10 cellular contexts compared by ENCODE assay signal in genomic region chr12:52207895-52208294, GRCh38. TPM values are rescaled to one million over a fixed set of nuclear protein-coding genes. Genes with fewer than 3 reads are reported as not detected.
A peak's percentile ranks its signal among the peaks of the same experiment; 100 is the strongest.
DNase-seq lines count a peak whose midpoint lies in the region; ATAC-seq and TF ChIP-seq lines count a peak whose summit lies in the region.
"Had no signal": no experiment of that assay in that cellular context is flagged by ENCODE, and none has a peak within 500 bp of the region (broad histone marks: within the 10 kb centered on the region; RNA-seq: fewer than 3 reads in every experiment).

No MANE protein-coding gene starts in this region.

- POLR2A ChIA-PET in activated CD4-positive, alpha-beta memory T cell treated with anti-CD3 and anti-CD28 coated beads, Interleukin-2, amount 10 ng/mL, durations not matched to agents 7 days and 5 days (lab: Charles Lee), result no interaction called here

- peaks cover 12% of the 10 kb centered on the region for H3K27me3 Mint-ChIP-seq in activated CD4-positive, alpha-beta memory T cell treated with anti-CD3 and anti-CD28 coated beads, Interleukin-2, amount 10 ng/mL, durations not matched to agents 7 days and 5 days

- H2AFZ ChIP-seq in GM23248, result no peak overlapping the region

- peaks cover 63% of the 10 kb centered on the region for H3K4me1 ChIP-seq in GM23248 (ENCODE audit: insufficient read depth)

- peaks cover 4% of the 10 kb centered on the region for H3K4me1 Mint-ChIP-seq in activated CD4-positive, alpha-beta memory T cell treated with anti-CD3 and anti-CD28 coated beads, Interleukin-2, amount 10 ng/mL, durations not matched to agents 7 days and 5 days
- H3K4me1 Mint-ChIP-seq: central memory CD8-positive, alpha-beta T cell had no signal

- H3K4me3 ChIP-seq in GM23248 (no peak overlapping the region), fibroblast of pulmonary artery (replicated peaks; ENCODE audit: low read depth, low read length) (no peak overlapping the region), skeletal muscle cell (ENCODE audit: low read depth, low read length) (no peak overlapping the region)

- ATAC-seq in GM19467 (IDR thresholded peaks at IDR 0.05; ENCODE audit: unreplicated experiment), result no peak

- H3K9me3 Mint-ChIP-seq in activated CD4-positive, alpha-beta memory T cell treated with anti-CD3 and anti-CD28 coated beads, Interleukin-2, amount 10 ng/mL, durations not matched to agents 7 days and 5 days, result no peaks in the 10 kb centered on the region
- H3K9me3 Mint-ChIP-seq: central memory CD8-positive, alpha-beta T cell had no signal

- H3K79me2 ChIP-seq in GM23248 (ENCODE audit: insufficient read depth), result no peaks in the 10 kb centered on the region

- no peaks in the 10 kb centered on the region for H4K20me1 ChIP-seq in GM23248 (ENCODE audit: insufficient read depth)

- no peaks in the 10 kb centered on the region for H3K9me3 ChIP-seq in GM23248 (ENCODE audit: low read depth)

- no peak overlapping the region for H3K4me3 Mint-ChIP-seq in activated CD4-positive, alpha-beta memory T cell treated with anti-CD3 and anti-CD28 coated beads, Interleukin-2, amount 10 ng/mL, durations not matched to agents 7 days and 5 days
- H3K4me3 Mint-ChIP-seq: central memory CD8-positive, alpha-beta T cell had no signal

- CTCF ChIA-PET in activated CD4-positive, alpha-beta memory T cell treated with anti-CD3 and anti-CD28 coated beads, Interleukin-2, amount 10 ng/mL, durations not matched to agents 7 days and 5 days (lab: Charles Lee), result interaction anchor here (2.1 kb wide), 1 partner anchor 14 kb away, joined by 7 read pairs; no protein-coding TSS in a partner anchor

- peak overlapping the region; percentile 25; the same call in 1 of the 2 replicates for H3K27ac ChIP-seq in GM23248
- H3K27ac ChIP-seq: KMS-11 had no signal

- H3K4me2 ChIP-seq in GM23248 (ENCODE audit: unreplicated experiment), result no peak overlapping the region
- H3K4me2 ChIP-seq: KMS-11 had no signal

- peaks cover 31% of the 10 kb centered on the region for H3F3A ChIP-seq in GM23248 (ENCODE audit: insufficient read depth)

- TF ChIP-seq CTCF in fibroblast of pulmonary artery (IDR thresholded peaks at IDR 0.05; ENCODE audit: low read length, missing control alignments), result no peak

- H3K36me3 Mint-ChIP-seq in activated CD4-positive, alpha-beta memory T cell treated with anti-CD3 and anti-CD28 coated beads, Interleukin-2, amount 10 ng/mL, durations not matched to agents 7 days and 5 days (ENCODE audit: low read depth), result no peaks in the 10 kb centered on the region

- no peaks in the 10 kb centered on the region for H3K36me3 ChIP-seq in GM23248 (ENCODE audit: low read depth)

- DNase-seq in GM23248, result peak; percentile 86
- DNase-seq in NCI-H446 treated with DMSO at 0.1 percent for 48 hours (lab: John Stamatoyannopoulos, UW), result peak; percentile 93
- DNase-seq in fibroblast of pulmonary artery (ENCODE audit: low read depth), result peak; percentile 75
- DNase-seq in skeletal muscle cell (ENCODE audit: low read depth), result peak; percentile 78
- DNase-seq in retina, result no peak
- no peak for DNase-seq in activated CD4-positive, alpha-beta memory T cell treated with anti-CD3 and anti-CD28 coated beads, Interleukin-2, amount 10 ng/mL, durations not matched to agents 7 days and 5 days
- no peak for DNase-seq in CD1c-positive myeloid dendritic cell (ENCODE audit: extremely low spot score)

- H3K9me2 ChIP-seq in GM23248 (ENCODE audit: insufficient read depth), result no peaks in the 10 kb centered on the region

- WGBS in GM23248 (ENCODE audit: low coverage in 1 of 2, low lambda C conversion rate in 2 of 2, missing lambda C conversion rate in 2 of 2), 2 experiments, result 37 to 40% methylated on average over 10 of the region's 10 CpGs

- H3K9ac ChIP-seq in GM23248, result peak overlapping the region; percentile 15; the same call in 1 of the 2 replicates
- H3K9ac ChIP-seq: KMS-11 had no signal

- in situ Hi-C loops in GM23248 (cut with MboI), result no loop called here

- H3K27ac Mint-ChIP-seq in activated CD4-positive, alpha-beta memory T cell treated with anti-CD3 and anti-CD28 coated beads, Interleukin-2, amount 10 ng/mL, durations not matched to agents 7 days and 5 days, result no peak overlapping the region

- no peaks in the 10 kb centered on the region for H3K27me3 ChIP-seq in GM23248 (replicated peaks; ENCODE audit: insufficient read depth)

RNA-seq across cellular contexts. Expression of gene KRT80, which starts 16.1 kb away (rescaled TPM):
- total RNA-seq in GM23248 (2014; rRNA removed; shearing (Covaris generic)), result 0.38 and 0.65 TPM in 2 replicates
- 1.3 TPM in 2 replicates for polyA plus RNA-seq in GM23248 (2016; fragmentation: Nextera tagmentation; extraction: Ambion mirVana)
- not detected for total RNA-seq in activated CD4-positive, alpha-beta memory T cell treated with anti-CD3 and anti-CD28 coated beads, Interleukin-2, amount 10 ng/mL, durations not matched to agents 7 days and 5 days

RNA-seq across cellular contexts. Expression of gene KRT7, which starts 25.1 kb away (rescaled TPM):
- total RNA-seq in GM23248 (2014; rRNA removed; shearing (Covaris generic)), result 5.7 and 11.0 TPM in 2 replicates
- 14.4 and 17.4 TPM in 2 replicates for polyA plus RNA-seq in GM23248 (2016; fragmentation: Nextera tagmentation; extraction: Ambion mirVana)
- 1 to 10 TPM; 9.1 to 9.3 TPM for total RNA-seq in activated CD4-positive, alpha-beta memory T cell treated with anti-CD3 and anti-CD28 coated beads, Interleukin-2, amount 10 ng/mL, durations not matched to agents 7 days and 5 days

Comparison
In these comparisons a context has a peak if more than half of its experiments do, and no peak if none do; other contexts are left out.
1. DNase-seq: peak in GM23248 (single experiment), NCI-H446 treated with DMSO at 0.1 percent for 48 hours (single experiment), fibroblast of pulmonary artery (single experiment) and skeletal muscle cell (single experiment); none in retina (single experiment), activated CD4-positive, alpha-beta memory T cell treated with anti-CD3 and anti-CD28 coated beads, Interleukin-2, amount 10 ng/mL, durations not matched to agents 7 days and 5 days (single experiment) and CD1c-positive myeloid dendritic cell (single experiment).